1 cellular context compared by ENCODE assay signal in the genomic region with DNA sequence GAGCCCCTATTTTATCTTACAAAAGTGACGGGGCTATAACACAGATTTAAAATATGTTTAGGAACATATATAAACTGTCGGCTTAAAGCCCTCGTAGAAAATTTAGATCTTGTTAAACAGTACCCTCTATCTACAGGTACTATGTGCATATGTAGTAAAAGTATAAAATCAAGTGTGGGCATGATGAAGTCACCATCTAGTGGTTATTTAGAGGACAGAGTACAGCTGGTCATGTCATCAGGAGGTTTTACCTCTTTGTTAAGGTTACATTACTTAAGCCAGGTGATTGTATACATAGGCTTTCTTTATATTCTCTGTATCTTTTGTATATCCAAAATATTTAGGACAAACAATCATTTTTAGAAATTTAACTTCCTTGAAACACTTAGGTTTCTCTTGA.
TF ChIP-seq lines count a peak whose summit lies in the region.

No MANE protein-coding gene starts in this region.

TF ChIP-seq in liver, 16 proteins besides CTCF, POLR2A, EP300 and RAD21 (continued from another document):
- TF ChIP-seq, protein P1, sequence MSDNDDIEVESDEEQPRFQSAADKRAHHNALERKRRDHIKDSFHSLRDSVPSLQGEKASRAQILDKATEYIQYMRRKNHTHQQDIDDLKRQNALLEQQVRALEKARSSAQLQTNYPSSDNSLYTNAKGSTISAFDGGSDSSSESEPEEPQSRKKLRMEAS (IDR thresholded peaks at IDR 0.05) = no peak
